ENCODE assay signal across 28 cellular contexts in genomic region chr6:44307217-44307616, GRCh38. TPM values are rescaled to one million over a fixed set of nuclear protein-coding genes. Genes with fewer than 3 reads are reported as not detected.
"Had no signal": no experiment of that assay in that cellular context is flagged by ENCODE, and none has a peak within 500 bp of the region (broad histone marks: within the 10 kb centered on the region; RNA-seq: fewer than 3 reads in every experiment).

No MANE protein-coding gene starts in this region.

- ATAC-seq: activated CD8-positive, alpha-beta T cell treated with anti-CD3 and anti-CD28 coated beads, Interleukin-2, amount 10 ng/mL, durations not matched to agents 7 days and 5 days; esophagus mucosa; gastroesophageal sphincter; heart left ventricle; left lung had no signal

- DNase-seq: activated CD4-positive, alpha-beta T cell treated with anti-CD3 and anti-CD28 coated beads for 48 hours; activated CD4-positive, CD25-positive, alpha-beta regulatory T cell; activated CD8-positive, alpha-beta T cell treated with anti-CD3 and anti-CD28 coated beads, Interleukin-2, amount 10 ng/mL, durations not matched to agents 7 days and 5 days; activated naive CD4-positive, alpha-beta T cell treated with Interleukin-2 at 50 U/mL for 16 hours; activated naive CD8-positive, alpha-beta T cell treated with anti-CD3 and anti-CD28 coated beads, Interleukin-2, amount 10 ng/mL, durations not matched to agents 7 days and 5 days; activated T-cell treated with anti-CD3 and anti-CD28 coated beads, Interleukin-2, amount 50 U/mL, for 24 hours; amygdala; effector CD8-positive, alpha-beta T cell; heart left ventricle; left lung; mammary epithelial cell; nephron progenitor cell; stimulated activated CD4-positive, alpha-beta T cell treated with anti-CD3 and anti-CD28 coated beads, Interleukin-12 subunit alpha, Interleukin-12 subunit beta, amount 100 ng/mL, for 4 hours; stimulated activated CD4-positive, alpha-beta T cell treated with anti-CD3 and anti-CD28 coated beads, Interleukin-1b, Interleukin-23, amount 100 ng/mL, for 48 hours; T-helper 1 cell; T-helper 9 cell; transverse colon; uterus had no signal

- H3K36me3 ChIP-seq: uterus had no signal

- H3K4me3 ChIP-seq: cardiac muscle cell, gastroesophageal sphincter, heart left ventricle, left lung, suprapubic skin, transverse colon, uterus had no signal

- H3K27me3 ChIP-seq: cardiac muscle cell, gastroesophageal sphincter, heart left ventricle, left lung, suprapubic skin, transverse colon, uterus had no signal

- H3K27ac ChIP-seq: cardiac muscle cell, gastroesophageal sphincter, heart left ventricle, left lung, suprapubic skin, transverse colon, uterus had no signal

- H3K9me3 ChIP-seq: gastroesophageal sphincter, heart left ventricle, left lung, suprapubic skin, transverse colon, uterus had no signal

RNA-seq across cellular contexts. Expression of gene SPATS1, which starts 35.2 kb away (rescaled TPM):
- total RNA-seq: activated CD8-positive, alpha-beta T cell treated with anti-CD3 and anti-CD28 coated beads, Interleukin-2, amount 10 ng/mL, durations not matched to agents 7 days and 5 days; activated naive CD8-positive, alpha-beta T cell treated with anti-CD3 and anti-CD28 coated beads, Interleukin-2, amount 10 ng/mL, durations not matched to agents 7 days and 5 days; activated T-helper 2 cell treated with anti-CD3 and anti-CD28 coated beads, Interferon-gamma antibody, Interleukin-2, Interleukin-4, amounts not matched to agents 10 μg/mL and 5 μg/mL and 100 μg/mL, durations not matched to agents 14 hours and 24 hours and 36 hours; cardiac muscle cell; chondrocyte; esophagus mucosa; gastroesophageal sphincter; heart left ventricle; kidney epithelial cell; mammary epithelial cell; myocyte; omental fat pad; progenitor cell of endocrine pancreas; suprapubic skin; transverse colon had no signal
- polyA plus RNA-seq: cardiac muscle cell, heart left ventricle, mammary epithelial cell had no signal

RNA-seq across cellular contexts. Expression of gene TMEM151B, which starts 37.0 kb away (rescaled TPM):
- total RNA-seq: activated CD8-positive, alpha-beta T cell treated with anti-CD3 and anti-CD28 coated beads, Interleukin-2, amount 10 ng/mL, durations not matched to agents 7 days and 5 days; activated naive CD8-positive, alpha-beta T cell treated with anti-CD3 and anti-CD28 coated beads, Interleukin-2, amount 10 ng/mL, durations not matched to agents 7 days and 5 days; activated T-helper 2 cell treated with anti-CD3 and anti-CD28 coated beads, Interferon-gamma antibody, Interleukin-2, Interleukin-4, amounts not matched to agents 10 μg/mL and 5 μg/mL and 100 μg/mL, durations not matched to agents 14 hours and 24 hours and 36 hours; esophagus mucosa; left lung; mammary epithelial cell; myocyte had no signal
